ENCODE assay signal across 1 cellular context in genomic region chr16:28951410-28951943, GRCh38.
TF ChIP-seq lines count a peak whose summit lies in the region.

No MANE protein-coding gene starts in this region.

TF ChIP-seq in HCT116, 20 proteins besides CTCF, POLR2A, EP300 and RAD21 (continued from another document):
- no peak for TF ChIP-seq REST (IDR thresholded peaks at IDR 0.05; ENCODE audit: low read depth)
- TF ChIP-seq POLR2AphosphoS5 (IDR thresholded peaks at IDR 0.05; ENCODE audit: low read depth, low read length): no peak
- no peak for TF ChIP-seq TCF7L2 (IDR thresholded peaks at IDR 0.05; ENCODE audit: borderline replicate concordance, extremely low read depth, insufficient read depth, insufficient read length)
- no peak for TF ChIP-seq EGR1 (IDR thresholded peaks at IDR 0.05; ENCODE audit: low read depth)
- TF ChIP-seq SIN3A (IDR thresholded peaks at IDR 0.05; ENCODE audit: low read depth): no peak
- TF ChIP-seq FOSL1 (IDR thresholded peaks at IDR 0.05; ENCODE audit: low read depth): no peak
- TF ChIP-seq EZH2phosphoT487 (IDR thresholded peaks at IDR 0.05; ENCODE audit: borderline replicate concordance): no peak
- TF ChIP-seq EZH2 (IDR thresholded peaks at IDR 0.05): no peak
- no peak for TF ChIP-seq SRF (IDR thresholded peaks at IDR 0.05; ENCODE audit: low read depth)
- no peak for TF ChIP-seq SP1 (IDR thresholded peaks at IDR 0.05; ENCODE audit: low read depth)
